18 cellular contexts compared by ENCODE assay signal in genomic region chr10:28570598-28570997, GRCh38.
"Had no signal": no experiment of that assay in that cellular context is flagged by ENCODE, and none has a peak within 500 bp of the region (broad histone marks: within the 10 kb centered on the region; RNA-seq: fewer than 3 reads in every experiment).

No MANE protein-coding gene starts in this region.

- H3K36me3 ChIP-seq: breast epithelium, right lobe of liver, thyroid gland had no signal

- H3K9me3 ChIP-seq: ascending aorta, breast epithelium, neutrophil, right lobe of liver, SJCRH30, thyroid gland had no signal

- H3K27me3 Mint-ChIP-seq: activated CD4-positive, alpha-beta T cell treated with anti-CD3 and anti-CD28 coated beads for 36 hours; effector memory CD8-positive, alpha-beta T cell; naive thymus-derived CD8-positive, alpha-beta T cell; stimulated activated memory B cell treated with anti-CD40 and anti-IgM and Interleukin-4, amounts not matched to agents 10 μg/mL and 1 μg/mL and 100 μg/mL, for 72 hours had no signal

- H3K4me3 ChIP-seq: ascending aorta, breast epithelium, right lobe of liver, SJCRH30, thyroid gland had no signal

- H3K27me3 ChIP-seq: ascending aorta, breast epithelium, neutrophil, right lobe of liver, SJCRH30, thyroid gland had no signal

- H3K27ac ChIP-seq: ascending aorta, breast epithelium, parathyroid adenoma, right lobe of liver, SJCRH30, thyroid gland, WERI-Rb-1 had no signal

- DNase-seq: activated CD4-positive, alpha-beta T cell treated with anti-CD3 and anti-CD28 coated beads for 36 hours; activated CD8-positive, alpha-beta memory T cell treated with anti-CD3 and anti-CD28 coated beads for 24 hours; activated CD8-positive, alpha-beta memory T cell treated with anti-CD3 and anti-CD28 coated beads, Interleukin-2, amount 50 U/mL, for 48 hours; activated naive CD4-positive, alpha-beta T cell; dermis blood vessel endothelial cell; effector memory CD8-positive, alpha-beta T cell; naive thymus-derived CD8-positive, alpha-beta T cell; right lobe of liver; SJCRH30; stimulated activated CD4-positive, alpha-beta T cell treated with anti-CD3 and anti-CD28 coated beads, Interleukin-4, amount 100 ng/mL, for 24 hours; T-helper 2 cell; thyroid gland; WERI-Rb-1 had no signal

- H3K27ac Mint-ChIP-seq: stimulated activated memory B cell treated with anti-CD40 and anti-IgM and Interleukin-4, amounts not matched to agents 10 μg/mL and 1 μg/mL and 100 μg/mL, for 72 hours had no signal

- H3K4me3 Mint-ChIP-seq: activated CD4-positive, alpha-beta T cell treated with anti-CD3 and anti-CD28 coated beads for 36 hours; stimulated activated memory B cell treated with anti-CD40 and anti-IgM and Interleukin-4, amounts not matched to agents 10 μg/mL and 1 μg/mL and 100 μg/mL, for 72 hours had no signal

- ATAC-seq: naive thymus-derived CD8-positive, alpha-beta T cell; stimulated activated memory B cell treated with anti-CD40 and anti-IgM and Interleukin-4, amounts not matched to agents 10 μg/mL and 1 μg/mL and 100 μg/mL, for 72 hours had no signal

- H3K9me3 Mint-ChIP-seq: effector memory CD8-positive, alpha-beta T cell; naive thymus-derived CD8-positive, alpha-beta T cell; stimulated activated memory B cell treated with anti-CD40 and anti-IgM and Interleukin-4, amounts not matched to agents 10 μg/mL and 1 μg/mL and 100 μg/mL, for 72 hours had no signal
